ENCODE assay signal across 11 cellular contexts in the genomic region with DNA sequence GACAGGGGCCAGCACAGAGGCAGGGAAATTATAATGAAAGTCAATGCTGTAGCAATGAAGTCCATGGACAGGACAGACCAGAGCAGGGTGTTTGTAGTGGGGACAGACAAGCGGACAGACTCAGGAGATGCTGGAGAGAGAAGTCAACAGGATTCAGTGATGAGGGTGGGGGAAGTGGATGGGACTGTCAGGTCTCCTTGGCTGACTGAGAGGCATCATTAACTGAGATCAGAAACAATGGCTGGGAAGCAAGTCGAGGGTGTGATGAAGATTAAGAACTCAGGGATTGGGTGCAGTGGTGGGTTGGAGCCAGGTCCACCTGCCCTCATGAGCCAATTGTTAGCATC. TPM values are rescaled to one million over a fixed set of nuclear protein-coding genes. Genes with fewer than 3 reads are reported as not detected.
A peak's percentile ranks its signal among the peaks of the same experiment; 100 is the strongest.
DNase-seq lines count a peak whose midpoint lies in the region; ATAC-seq and TF ChIP-seq lines count a peak whose summit lies in the region.
"Had no signal": no experiment of that assay in that cellular context is flagged by ENCODE, and none has a peak within 500 bp of the region (broad histone marks: within the 10 kb centered on the region; RNA-seq: fewer than 3 reads in every experiment).

No MANE protein-coding gene starts in this region.

- no peaks in the 10 kb centered on the region for H3K27me3 ChIP-seq in gastroesophageal sphincter

- intact Hi-C loops in activated CD4-positive, alpha-beta T cell treated with anti-CD3 and anti-CD28 coated beads, Interleukin-2, amount 10 ng/mL, durations not matched to agents 24 days and 14 days (cut with micrococcal nuclease): loop anchor here (2.0 kb wide), 1 partner anchor 41 kb away; no protein-coding TSS in a partner anchor

- no peak for TF ChIP-seq EP300 in gastroesophageal sphincter (IDR thresholded peaks at IDR 0.05)

- 91 to 95% methylated on average over 2 of the region's 2 CpGs for WGBS in gastroesophageal sphincter (ENCODE audit: low coverage in 1 of 2), 2 donors

- H3K36me3 Mint-ChIP-seq in activated CD4-positive, alpha-beta T cell treated with anti-CD3 and anti-CD28 coated beads, Interleukin-2, amount 10 ng/mL, durations not matched to agents 24 days and 14 days (ENCODE audit: low read depth): peaks cover 68% of the 10 kb centered on the region
- peaks cover 7% of the 10 kb centered on the region for H3K36me3 Mint-ChIP-seq in IgD-negative memory B cell
- H3K36me3 Mint-ChIP-seq in nephron progenitor cell (ENCODE audit: low read depth): peaks cover 12% of the 10 kb centered on the region

- H3K36me3 ChIP-seq in gastroesophageal sphincter: peaks cover 0 to 46% of the 10 kb centered on the region in 2 donors

- H3K27me3 Mint-ChIP-seq in activated CD4-positive, alpha-beta T cell treated with anti-CD3 and anti-CD28 coated beads, Interleukin-2, amount 10 ng/mL, durations not matched to agents 24 days and 14 days: no peaks in the 10 kb centered on the region
- no peaks in the 10 kb centered on the region for H3K27me3 Mint-ChIP-seq in IgD-negative memory B cell
- no peaks in the 10 kb centered on the region for H3K27me3 Mint-ChIP-seq in nephron progenitor cell (ENCODE audit: low read depth, poor library complexity)

- no peak overlapping the region for H3K4me3 ChIP-seq in gastroesophageal sphincter
- H3K4me3 ChIP-seq: psoas muscle had no signal

- H3K9me3 ChIP-seq in gastroesophageal sphincter: no peaks in the 10 kb centered on the region
- H3K9me3 ChIP-seq: psoas muscle had no signal

- peak overlapping the region; percentile 81 for H3K4me3 Mint-ChIP-seq in activated CD4-positive, alpha-beta T cell treated with anti-CD3 and anti-CD28 coated beads, Interleukin-2, amount 10 ng/mL, durations not matched to agents 24 days and 14 days
- H3K4me3 Mint-ChIP-seq in IgD-negative memory B cell (peak overlapping the region in 2 of 4 donors; percentile 60 to 74), nephron progenitor cell (no peak overlapping the region)

- ATAC-seq in GM21529 (IDR thresholded peaks at IDR 0.05; ENCODE audit: unreplicated experiment) (peak; percentile 10), gastroesophageal sphincter (no peak)
- ATAC-seq: psoas muscle had no signal

- TF ChIP-seq CTCF in nephron progenitor cell (IDR thresholded peaks at IDR 0.05) (no peak), gastroesophageal sphincter (IDR thresholded peaks at IDR 0.05) (no peak)

- H3K4me1 ChIP-seq in gastroesophageal sphincter: no peaks in the 10 kb centered on the region
- H3K4me1 ChIP-seq: psoas muscle had no signal

- H3K27ac ChIP-seq in gastroesophageal sphincter: no peak overlapping the region
- H3K27ac ChIP-seq: psoas muscle had no signal

- peaks cover 18% of the 10 kb centered on the region for H3K9me3 Mint-ChIP-seq in activated CD4-positive, alpha-beta T cell treated with anti-CD3 and anti-CD28 coated beads, Interleukin-2, amount 10 ng/mL, durations not matched to agents 24 days and 14 days
- H3K9me3 Mint-ChIP-seq in IgD-negative memory B cell (peaks cover 0 to 2% (median 0%) of the 10 kb centered on the region in 3 donors), nephron progenitor cell (no peaks in the 10 kb centered on the region)

- H3K4me1 Mint-ChIP-seq in activated CD4-positive, alpha-beta T cell treated with anti-CD3 and anti-CD28 coated beads, Interleukin-2, amount 10 ng/mL, durations not matched to agents 24 days and 14 days: peaks cover 68% of the 10 kb centered on the region
- H3K4me1 Mint-ChIP-seq in IgD-negative memory B cell: peaks cover 37 to 47% (median 38%) of the 10 kb centered on the region in 3 donors
- H3K4me1 Mint-ChIP-seq in nephron progenitor cell: no peaks in the 10 kb centered on the region

- peak overlapping the region; percentile 98 for H3K27ac Mint-ChIP-seq in activated CD4-positive, alpha-beta T cell treated with anti-CD3 and anti-CD28 coated beads, Interleukin-2, amount 10 ng/mL, durations not matched to agents 24 days and 14 days
- H3K27ac Mint-ChIP-seq in IgD-negative memory B cell: peak overlapping the region; percentile 33 to 74 (median 73)
- H3K27ac Mint-ChIP-seq in nephron progenitor cell: peak overlapping the region; percentile 1

- DNase-seq in activated CD4-positive, alpha-beta T cell treated with anti-CD3 and anti-CD28 coated beads, Interleukin-2, amount 10 ng/mL, durations not matched to agents 24 days and 14 days: no peak
- no peak for DNase-seq in activated CD4-positive, alpha-beta T cell treated with anti-CD3 and anti-CD28 coated beads, Interleukin-2, amount 50 U/mL, for 48 hours
- DNase-seq in nephron progenitor cell: no peak
- no peak for DNase-seq in D341Med (ENCODE audit: low spot score)
- DNase-seq in OCI-M2 (lab: John Stamatoyannopoulos, UW; ENCODE audit: unreplicated experiment): no peak
- DNase-seq: NCI-H1105 treated with DMSO at 0.1 percent for 48 hours, NCI-H748 treated with DMSO at 0.1 percent for 48 hours, psoas muscle had no signal

- TF ChIP-seq POLR2A in gastroesophageal sphincter (IDR thresholded peaks at IDR 0.05): no peak

RNA-seq across cellular contexts. Expression of gene CD58, which starts 25.5 kb away (rescaled TPM):
- 26.5 and 31.0 TPM in 2 replicates for total RNA-seq in activated CD4-positive, alpha-beta T cell treated with anti-CD3 and anti-CD28 coated beads, Interleukin-2, amount 10 ng/mL, durations not matched to agents 24 days and 14 days
- polyA plus RNA-seq in IgD-negative memory B cell: 29.5 TPM
- 10 to 100 TPM; 14.3 to 32.4 (median 24.8) TPM for total RNA-seq in gastroesophageal sphincter

Comparison
In these comparisons a context has a peak if more than half of its experiments do, and no peak if none do; other contexts are left out.
1. H3K27ac Mint-ChIP-seq: peak in every context shown above with its lines; median percentile 98 in activated CD4-positive, alpha-beta T cell treated with anti-CD3 and anti-CD28 coated beads, Interleukin-2, amount 10 ng/mL, durations not matched to agents 24 days and 14 days; 73 in IgD-negative memory B cell; 1 in nephron progenitor cell.